9 cellular contexts compared by ENCODE assay signal in genomic region chr19:43462887-43463380, GRCh38. TPM values are rescaled to one million over a fixed set of nuclear protein-coding genes. Genes with fewer than 3 reads are reported as not detected.
DNase-seq lines count a peak whose midpoint lies in the region; ATAC-seq and TF ChIP-seq lines count a peak whose summit lies in the region.
"Had no signal": no experiment of that assay in that cellular context is flagged by ENCODE, and none has a peak within 500 bp of the region (broad histone marks: within the 10 kb centered on the region; RNA-seq: fewer than 3 reads in every experiment).

No MANE protein-coding gene starts in this region.

- H3K27me3 ChIP-seq in GM23248 (replicated peaks; ENCODE audit: insufficient read depth): no peaks in the 10 kb centered on the region
- no peaks in the 10 kb centered on the region for H3K27me3 ChIP-seq in RWPE2 (ENCODE audit: insufficient read depth, poor library complexity, severe bottlenecking)

- TF ChIP-seq CTCF in RWPE2 (IDR thresholded peaks at IDR 0.05; ENCODE audit: poor library complexity, severe bottlenecking): no peak
- TF ChIP-seq CTCF in fibroblast of mammary gland (conservative IDR thresholded peaks at IDR 0.05; ENCODE audit: control insufficient read depth, insufficient read depth, low read depth, low read length): no peak
- TF ChIP-seq CTCF in retinal pigment epithelial cell (conservative IDR thresholded peaks at IDR 0.05; ENCODE audit: low read depth, low read length): no peak
- no peak for TF ChIP-seq CTCF in GM10266 (IDR thresholded peaks at IDR 0.05; ENCODE audit: control insufficient read depth, insufficient read depth, low read depth, missing control alignments)

- H3K4me1 ChIP-seq in GM23248 (ENCODE audit: insufficient read depth): peaks cover 5% of the 10 kb centered on the region; the same call in 1 of the 2 replicates
- peaks cover 15% of the 10 kb centered on the region for H3K4me1 ChIP-seq in RWPE2 (ENCODE audit: insufficient read depth, poor library complexity, severe bottlenecking)

- no peaks in the 10 kb centered on the region for H3K9me3 ChIP-seq in GM23248 (ENCODE audit: low read depth)
- no peaks in the 10 kb centered on the region for H3K9me3 ChIP-seq in RWPE2 (ENCODE audit: severe bottlenecking)

- no peaks in the 10 kb centered on the region for H4K20me1 ChIP-seq in GM23248 (ENCODE audit: insufficient read depth)

- no peaks in the 10 kb centered on the region for H3K36me3 ChIP-seq in GM23248 (ENCODE audit: low read depth)
- H3K36me3 ChIP-seq in RWPE2 (ENCODE audit: low read depth): no peaks in the 10 kb centered on the region

- DNase-seq in GM23248: no peak
- DNase-seq in RWPE2 (ENCODE audit: low spot score): no peak
- DNase-seq in fibroblast of mammary gland (ENCODE audit: low read depth): no peak
- DNase-seq in retinal pigment epithelial cell (ENCODE audit: low read depth): no peak
- DNase-seq in GM10266 (ENCODE audit: extremely low spot score): no peak
- no peak for DNase-seq in RKO (ENCODE audit: low spot score)
- DNase-seq in NCI-H2081 (lab: John Stamatoyannopoulos, UW): no peak

- H3K79me2 ChIP-seq in GM23248 (ENCODE audit: insufficient read depth): no peaks in the 10 kb centered on the region

- H3F3A ChIP-seq in GM23248 (ENCODE audit: insufficient read depth): no peaks in the 10 kb centered on the region

- no peak overlapping the region for H3K27ac ChIP-seq in GM23248
- H3K27ac ChIP-seq in RWPE2 (ENCODE audit: poor library complexity, severe bottlenecking): peak overlapping the region; percentile 43

- H3K4me3 ChIP-seq in GM23248 (peak overlapping the region; percentile 98), RWPE2 (ENCODE audit: severe bottlenecking) (peak overlapping the region; percentile 52), fibroblast of mammary gland (ENCODE audit: control insufficient read depth, low read depth, low read length) (peak overlapping the region; percentile 72), retinal pigment epithelial cell (ENCODE audit: low read length) (peak overlapping the region; percentile 78)

- WGBS in GM23248 (ENCODE audit: low coverage in 1 of 2, low lambda C conversion rate in 2 of 2, missing lambda C conversion rate in 2 of 2), 2 experiments: 13 to 16% methylated on average over 25 to 32 of the region's 32 CpGs

- in situ Hi-C loops in GM23248 (cut with MboI): no loop called here

- ATAC-seq in RWPE2 (ENCODE audit: low read depth) (no peak), GM21515 (IDR thresholded peaks at IDR 0.05; ENCODE audit: unreplicated experiment) (no peak)

- H3K4me2 ChIP-seq in GM23248 (ENCODE audit: unreplicated experiment): peak overlapping the region; percentile 96

- no peak overlapping the region; the same call in 1 of the 2 replicates for H3K9ac ChIP-seq in GM23248

- H2AFZ ChIP-seq in GM23248: peak overlapping the region; percentile 92

- no peaks in the 10 kb centered on the region for H3K9me2 ChIP-seq in GM23248 (ENCODE audit: insufficient read depth)

RNA-seq across cellular contexts. Expression of gene LYPD3, which starts 2.5 kb away (rescaled TPM):
- total RNA-seq in GM23248 (2014; rRNA removed; shearing (Covaris generic)): not detected in 2 replicates
- 0.22 and 0.28 TPM in 2 replicates for polyA plus RNA-seq in GM23248 (2016; fragmentation: Nextera tagmentation; extraction: Ambion mirVana)

RNA-seq across cellular contexts. Expression of gene PHLDB3, which starts 41.6 kb away (rescaled TPM):
- 5.6 and 8.9 TPM in 2 replicates for total RNA-seq in GM23248 (2014; rRNA removed; shearing (Covaris generic))
- 3.9 and 4.6 TPM in 2 replicates for polyA plus RNA-seq in GM23248 (2016; fragmentation: Nextera tagmentation; extraction: Ambion mirVana)

RNA-seq across cellular contexts. Expression of gene TEX101, which starts 48.2 kb away (rescaled TPM):
- total RNA-seq in GM23248 (2014; rRNA removed; shearing (Covaris generic)): not detected in 2 replicates
- polyA plus RNA-seq in GM23248 (2016; fragmentation: Nextera tagmentation; extraction: Ambion mirVana): not detected in 2 replicates
- total RNA-seq: activated CD8-positive, alpha-beta memory T cell treated with anti-CD3 and anti-CD28 coated beads for 36 hours had no signal
